12 cellular contexts compared by ENCODE assay signal in genomic region chr7:54811016-54811924, GRCh38. TPM values are rescaled to one million over a fixed set of nuclear protein-coding genes. Genes with fewer than 3 reads are reported as not detected.
A peak's percentile ranks its signal among the peaks of the same experiment; 100 is the strongest.
DNase-seq lines count a peak whose midpoint lies in the region; ATAC-seq and TF ChIP-seq lines count a peak whose summit lies in the region.
"Had no signal": no experiment of that assay in that cellular context is flagged by ENCODE, and none has a peak within 500 bp of the region (broad histone marks: within the 10 kb centered on the region; RNA-seq: fewer than 3 reads in every experiment).

No MANE protein-coding gene starts in this region.

- peak; percentile 46 to 64 for ATAC-seq in right cardiac atrium
- no peak for ATAC-seq in HG03280 (IDR thresholded peaks at IDR 0.05; ENCODE audit: unreplicated experiment)
- ATAC-seq in HG03571 (IDR thresholded peaks at IDR 0.05; ENCODE audit: unreplicated experiment), result no peak
- ATAC-seq: left colon; stimulated activated naive CD8-positive, alpha-beta T cell treated with anti-CD3 and anti-CD28 coated beads, Interleukin-15, amount 100 ng/mL, for 72 hours had no signal

- H3K27me3 Mint-ChIP-seq in HFFc6 (ENCODE audit: insufficient read depth), result peaks cover 14% of the 10 kb centered on the region; the same call in 1 of the 2 replicates
- peaks cover 2% of the 10 kb centered on the region for H3K27me3 Mint-ChIP-seq in activated CD4-positive, alpha-beta memory T cell treated with anti-CD3 and anti-CD28 coated beads for 36 hours

- DNase-seq in HFFc6, result peak; percentile 82
- DNase-seq in brain pericyte (ENCODE audit: low read depth, low spot score), result peak; percentile 55
- no peak for DNase-seq in right cardiac atrium
- DNase-seq in tibial artery, result no peak
- no peak for DNase-seq in activated CD4-positive, alpha-beta memory T cell treated with anti-CD3 and anti-CD28 coated beads for 36 hours
- DNase-seq in activated CD8-positive, alpha-beta memory T cell treated with anti-CD3 and anti-CD28 coated beads, Interleukin-2, amount 50 U/mL, for 4 hours, result no peak
- DNase-seq: GDM1; left colon; stimulated activated naive CD8-positive, alpha-beta T cell treated with anti-CD3 and anti-CD28 coated beads, Interleukin-15, amount 100 ng/mL, for 72 hours had no signal

- no peaks in the 10 kb centered on the region for H3K9me3 Mint-ChIP-seq in HFFc6
- peaks cover 2% of the 10 kb centered on the region for H3K9me3 Mint-ChIP-seq in activated CD4-positive, alpha-beta memory T cell treated with anti-CD3 and anti-CD28 coated beads for 36 hours
- H3K9me3 Mint-ChIP-seq: activated T-helper 2 cell treated with anti-CD3 and anti-CD28 coated beads, Interferon-gamma antibody, Interleukin-2, Interleukin-4, amounts not matched to agents 10 μg/mL and 5 μg/mL and 100 μg/mL, durations not matched to agents 14 hours and 24 hours and 36 hours; stimulated activated naive CD8-positive, alpha-beta T cell treated with anti-CD3 and anti-CD28 coated beads, Interleukin-15, amount 100 ng/mL, for 72 hours had no signal

- TF ChIP-seq CTCF in HFFc6 (IDR thresholded peaks at IDR 0.05), result no peak
- no peak for TF ChIP-seq CTCF in tibial artery (IDR thresholded peaks at IDR 0.05)

- no peak overlapping the region for H3K27ac ChIP-seq in right cardiac atrium (ENCODE audit: low read length)
- peak overlapping the region; percentile 30 to 42 for H3K27ac ChIP-seq in tibial artery

- H3K4me1 ChIP-seq in right cardiac atrium (ENCODE audit: control insufficient read depth, insufficient read depth, low read length) (peaks cover 6% of the 10 kb centered on the region), tibial artery (peaks cover 0 to 21% (median 11%) of the 10 kb centered on the region in 4 donors)

- H3K36me3 ChIP-seq in tibial artery, result no peaks in the 10 kb centered on the region

- H3K4me3 Mint-ChIP-seq in HFFc6, result peak overlapping the region; percentile 73
- no peak overlapping the region for H3K4me3 Mint-ChIP-seq in activated CD4-positive, alpha-beta memory T cell treated with anti-CD3 and anti-CD28 coated beads for 36 hours
- H3K4me3 Mint-ChIP-seq: stimulated activated naive CD8-positive, alpha-beta T cell treated with anti-CD3 and anti-CD28 coated beads, Interleukin-15, amount 100 ng/mL, for 72 hours had no signal

- no peaks in the 10 kb centered on the region for H3K27me3 ChIP-seq in right cardiac atrium (ENCODE audit: control insufficient read depth, insufficient read depth)
- H3K27me3 ChIP-seq in tibial artery, result no peaks in the 10 kb centered on the region

- intact Hi-C loops in right cardiac atrium (cut with DNase I), result no loop called here
- intact Hi-C loops in tibial artery (cut with DNase I; ENCODE audit: low total_unique reads), result no loop called here
- intact Hi-C loops in activated CD4-positive, alpha-beta memory T cell treated with anti-CD3 and anti-CD28 coated beads for 36 hours (cut with micrococcal nuclease), result no loop called here

- peaks cover 27% of the 10 kb centered on the region for H3K4me1 Mint-ChIP-seq in HFFc6 (ENCODE audit: low read depth)
- H3K4me1 Mint-ChIP-seq in activated CD4-positive, alpha-beta memory T cell treated with anti-CD3 and anti-CD28 coated beads for 36 hours (ENCODE audit: low read depth), result no peaks in the 10 kb centered on the region
- H3K4me1 Mint-ChIP-seq: stimulated activated naive CD8-positive, alpha-beta T cell treated with anti-CD3 and anti-CD28 coated beads, Interleukin-15, amount 100 ng/mL, for 72 hours had no signal

- POLR2A ChIA-PET in activated CD4-positive, alpha-beta memory T cell treated with anti-CD3 and anti-CD28 coated beads for 36 hours (lab: Charles Lee), result no interaction called here

- H3K4me3 ChIP-seq in right cardiac atrium (ENCODE audit: low read length), result no peak overlapping the region
- no peak overlapping the region for H3K4me3 ChIP-seq in tibial artery

- H3K9me3 ChIP-seq in right cardiac atrium (ENCODE audit: control insufficient read depth, low read length) (no peaks in the 10 kb centered on the region), tibial artery (no peaks in the 10 kb centered on the region)

- H3K27ac Mint-ChIP-seq in HFFc6, result peak overlapping the region; percentile 89
- no peak overlapping the region for H3K27ac Mint-ChIP-seq in activated CD4-positive, alpha-beta memory T cell treated with anti-CD3 and anti-CD28 coated beads for 36 hours
- H3K27ac Mint-ChIP-seq: activated T-helper 2 cell treated with anti-CD3 and anti-CD28 coated beads, Interferon-gamma antibody, Interleukin-2, Interleukin-4, amounts not matched to agents 10 μg/mL and 5 μg/mL and 100 μg/mL, durations not matched to agents 14 hours and 24 hours and 36 hours; stimulated activated naive CD8-positive, alpha-beta T cell treated with anti-CD3 and anti-CD28 coated beads, Interleukin-15, amount 100 ng/mL, for 72 hours had no signal

- peaks cover 4% of the 10 kb centered on the region; the same call in 1 of the 2 replicates for H3K36me3 Mint-ChIP-seq in HFFc6 (ENCODE audit: low read depth)
- no peaks in the 10 kb centered on the region for H3K36me3 Mint-ChIP-seq in activated CD4-positive, alpha-beta memory T cell treated with anti-CD3 and anti-CD28 coated beads for 36 hours

- CTCF ChIA-PET in activated CD4-positive, alpha-beta memory T cell treated with anti-CD3 and anti-CD28 coated beads for 36 hours (lab: Charles Lee), result no interaction called here

- 41% methylated on average over 7 of the region's 7 CpGs for WGBS in right cardiac atrium

RNA-seq across cellular contexts. Expression of gene SEC61G, which starts 52.3 kb away (rescaled TPM):
- total RNA-seq in HFFc6 (2021; fragmentation: NEBNext Ultra II Directional; extraction: Animal tissue kit (Norgen Biotek cat#: 25700)), result 100 to 1,000 TPM; 189 to 300 (median 252) TPM
- 100 to 1,000 TPM in 1 of 4 donors, 10 to 100 TPM in 3; 72.3 to 126 (median 90.4) TPM for total RNA-seq in right cardiac atrium
- polyA plus RNA-seq in right cardiac atrium, result 329 TPM
- 100 to 1,000 TPM; 171 to 177 TPM for total RNA-seq in activated CD4-positive, alpha-beta memory T cell treated with anti-CD3 and anti-CD28 coated beads for 36 hours

Comparison
In these comparisons a context has a peak if more than half of its experiments do, and no peak if none do; other contexts are left out.
1. DNase-seq: peak in HFFc6 (single experiment) and brain pericyte (single experiment); none in right cardiac atrium (0 of 3), tibial artery (0 of 2), activated CD4-positive, alpha-beta memory T cell treated with anti-CD3 and anti-CD28 coated beads for 36 hours (single experiment) and activated CD8-positive, alpha-beta memory T cell treated with anti-CD3 and anti-CD28 coated beads, Interleukin-2, amount 50 U/mL, for 4 hours (single experiment).
2. ATAC-seq: peak in right cardiac atrium (2 of 2); none in HG03280 (single experiment) and HG03571 (single experiment).